8 cellular contexts compared by ENCODE assay signal in genomic region chr6:36547646-36548400, GRCh38. TPM values are rescaled to one million over a fixed set of nuclear protein-coding genes. Genes with fewer than 3 reads are reported as not detected.
DNase-seq lines count a peak whose midpoint lies in the region; ATAC-seq and TF ChIP-seq lines count a peak whose summit lies in the region.

No MANE protein-coding gene starts in this region.

- peak overlapping the region; percentile 96 for H3K27ac Mint-ChIP-seq in activated T-cell treated with anti-CD3 and anti-CD28 coated beads, Interleukin-2, amount 50 U/mL, for 72 hours

- WGBS in testis, 2 donors, result 50 to 60% methylated on average over 13 of the region's 13 CpGs

- H3K4me3 Mint-ChIP-seq in activated T-cell treated with anti-CD3 and anti-CD28 coated beads, Interleukin-2, amount 50 U/mL, for 72 hours, result peak overlapping the region; percentile 91 to 98

- H3K4me1 Mint-ChIP-seq in activated T-cell treated with anti-CD3 and anti-CD28 coated beads, Interleukin-2, amount 50 U/mL, for 72 hours (ENCODE audit: low read depth), result peaks cover 45% of the 10 kb centered on the region

- no peaks in the 10 kb centered on the region for H3K36me3 ChIP-seq in testis (ENCODE audit: low read depth, missing control alignments)

- no peaks in the 10 kb centered on the region for H3K9me3 ChIP-seq in testis

- H3K27ac ChIP-seq in layer of hippocampus (ENCODE audit: low read depth, low read length), result peak overlapping the region; percentile 40
- H3K27ac ChIP-seq in testis, result peak overlapping the region; percentile 91 to 93

- no peaks in the 10 kb centered on the region for H3K27me3 Mint-ChIP-seq in activated T-cell treated with anti-CD3 and anti-CD28 coated beads, Interleukin-2, amount 50 U/mL, for 72 hours (ENCODE audit: low read depth)

- TF ChIP-seq POLR2A in testis (IDR thresholded peaks at IDR 0.05), result no peak

- H3K27me3 ChIP-seq in layer of hippocampus (ENCODE audit: control insufficient read depth, insufficient read depth, low read length), result no peaks in the 10 kb centered on the region
- no peaks in the 10 kb centered on the region for H3K27me3 ChIP-seq in testis

- TF ChIP-seq CTCF in testis (IDR thresholded peaks at IDR 0.05), result no peak

- ATAC-seq in activated T-cell treated with anti-CD3 and anti-CD28 coated beads, Interleukin-2, amount 50 U/mL, for 72 hours (replicated peaks in 1 of 2), result peak in 1 of 2 donors; percentile 5
- ATAC-seq in GM19463 (IDR thresholded peaks at IDR 0.05; ENCODE audit: unreplicated experiment), result no peak
- ATAC-seq in HG03457 (IDR thresholded peaks at IDR 0.05; ENCODE audit: unreplicated experiment), result no peak
- ATAC-seq in GM18519 (IDR thresholded peaks at IDR 0.05; ENCODE audit: low FRiP score, unreplicated experiment), result no peak

- peaks cover 20% of the 10 kb centered on the region for H3K4me1 ChIP-seq in testis

- peak; percentile 2 for DNase-seq in activated T-cell treated with anti-CD3 and anti-CD28 coated beads for 24 hours (ENCODE audit: low read depth)
- no peak for DNase-seq in activated T-cell treated with anti-CD3 and anti-CD28 coated beads for 4 hours
- peak in 1 of 2 donors; percentile 12 for DNase-seq in activated T-cell treated with anti-CD3 and anti-CD28 coated beads, Interleukin-2, amount 50 U/mL, for 72 hours
- DNase-seq in testis, result no peak

- H3K36me3 Mint-ChIP-seq in activated T-cell treated with anti-CD3 and anti-CD28 coated beads, Interleukin-2, amount 50 U/mL, for 72 hours (ENCODE audit: insufficient read depth in 2 of 2), result peaks cover 3 to 8% of the 10 kb centered on the region in 2 donors

- intact Hi-C loops in testis (cut with DNase I; ENCODE audit: low total_unique reads), result loop anchor here (10.0 kb wide), 1 partner anchor 47 kb away; the partner anchor contains the start of gene SRSF3

- no peaks in the 10 kb centered on the region for H3K9me3 Mint-ChIP-seq in activated T-cell treated with anti-CD3 and anti-CD28 coated beads, Interleukin-2, amount 50 U/mL, for 72 hours

- peak overlapping the region in 1 of 2 donors; percentile 73 for H3K4me3 ChIP-seq in testis

RNA-seq across cellular contexts. Expression of gene STK38, which starts 0.5 kb away (rescaled TPM):
- total RNA-seq in activated T-cell treated with anti-CD3 and anti-CD28 coated beads, Interleukin-2, amount 50 U/mL, for 72 hours, result 10 to 100 TPM; 30.7 to 34.4 TPM
- total RNA-seq in testis, result 10 to 100 TPM; 20.4 to 23.9 TPM
- 22.0 TPM for polyA plus RNA-seq in testis (ENCODE audit: insufficient read depth, low read depth, low replicate concordance)

RNA-seq across cellular contexts. Expression of gene SRSF3, which starts 46.3 kb away (rescaled TPM):
- total RNA-seq in activated T-cell treated with anti-CD3 and anti-CD28 coated beads, Interleukin-2, amount 50 U/mL, for 72 hours, result 100 to 1,000 TPM; 409 to 541 TPM
- 100 to 1,000 TPM; 180 to 183 TPM for total RNA-seq in testis
- polyA plus RNA-seq in testis (ENCODE audit: insufficient read depth, low read depth, low replicate concordance), result 289 TPM
